27 cellular contexts compared by ENCODE assay signal in genomic region chr17:50656509-50656908, GRCh38. TPM values are rescaled to one million over a fixed set of nuclear protein-coding genes. Genes with fewer than 3 reads are reported as not detected.
"Had no signal": no experiment of that assay in that cellular context is flagged by ENCODE, and none has a peak within 500 bp of the region (broad histone marks: within the 10 kb centered on the region; RNA-seq: fewer than 3 reads in every experiment).

No MANE protein-coding gene starts in this region.

- H3K36me3 ChIP-seq: gastroesophageal sphincter, heart left ventricle, left lung, prostate gland, right atrium auricular region, suprapubic skin, vagina had no signal

- H3K4me3 ChIP-seq: gastroesophageal sphincter, heart left ventricle, hepatocyte, left lung, prostate gland, right atrium auricular region, smooth muscle cell, suprapubic skin, vagina had no signal

- H3K36me3 Mint-ChIP-seq: natural killer cell had no signal

- DNase-seq: cortex of kidney; effector memory CD8-positive, alpha-beta T cell; foreskin fibroblast; heart left ventricle; left cardiac atrium; mesenchymal stem cell; midbrain; natural killer cell; stimulated activated CD4-positive, alpha-beta T cell treated with anti-CD3 and anti-CD28 coated beads, Interleukin-12 subunit alpha, Interleukin-12 subunit beta, amount 100 ng/mL, for 4 hours; stimulated activated CD4-positive, alpha-beta T cell treated with anti-CD3 and anti-CD28 coated beads, Interleukin-1b, Interleukin-23, amount 100 ng/mL, for 48 hours; stimulated activated CD4-positive, alpha-beta T cell treated with anti-CD3 and anti-CD28 coated beads, Interleukin-4, amount 100 ng/mL, for 1 hour; stimulated activated CD8-positive, alpha-beta memory T cell treated with anti-CD3 and anti-CD28 coated beads, Interleukin-4, amount 100 ng/mL, for 48 hours; stimulated activated naive CD4-positive, alpha-beta T cell; stimulated activated naive CD8-positive, alpha-beta T cell treated with anti-CD3 and anti-CD28 coated beads, Interleukin-15, amount 100 ng/mL, for 72 hours; trophoblast cell had no signal

- H3K27me3 ChIP-seq: gastroesophageal sphincter, heart left ventricle, hepatocyte, left lung, right atrium auricular region, suprapubic skin, vagina had no signal

- H3K27ac Mint-ChIP-seq: effector memory CD8-positive, alpha-beta T cell; natural killer cell; stimulated activated naive CD8-positive, alpha-beta T cell treated with anti-CD3 and anti-CD28 coated beads, Interleukin-15, amount 100 ng/mL, for 72 hours had no signal

- H3K4me3 Mint-ChIP-seq: effector memory CD8-positive, alpha-beta T cell; natural killer cell; stimulated activated naive CD8-positive, alpha-beta T cell treated with anti-CD3 and anti-CD28 coated beads, Interleukin-15, amount 100 ng/mL, for 72 hours had no signal

- H3K9me3 ChIP-seq: prostate gland, suprapubic skin, vagina had no signal

- H3K9me3 Mint-ChIP-seq: effector memory CD8-positive, alpha-beta T cell; natural killer cell; stimulated activated naive CD8-positive, alpha-beta T cell treated with anti-CD3 and anti-CD28 coated beads, Interleukin-15, amount 100 ng/mL, for 72 hours had no signal

- H3K27ac ChIP-seq: epithelial cell of prostate, gastroesophageal sphincter, heart left ventricle, hepatocyte, left lung, prostate gland, right atrium auricular region, suprapubic skin, vagina had no signal

- ATAC-seq: effector memory CD8-positive, alpha-beta T cell; esophagus mucosa; gastroesophageal sphincter; heart left ventricle; left cardiac atrium; left lung; natural killer cell; sciatic nerve; stimulated activated naive CD8-positive, alpha-beta T cell treated with anti-CD3 and anti-CD28 coated beads, Interleukin-15, amount 100 ng/mL, for 72 hours had no signal

RNA-seq across cellular contexts. Expression of gene ABCC3, which starts 21.8 kb away (rescaled TPM):
- polyA plus RNA-seq: neural cell had no signal
